ENCODE assay signal across 9 cellular contexts in the genomic region with DNA sequence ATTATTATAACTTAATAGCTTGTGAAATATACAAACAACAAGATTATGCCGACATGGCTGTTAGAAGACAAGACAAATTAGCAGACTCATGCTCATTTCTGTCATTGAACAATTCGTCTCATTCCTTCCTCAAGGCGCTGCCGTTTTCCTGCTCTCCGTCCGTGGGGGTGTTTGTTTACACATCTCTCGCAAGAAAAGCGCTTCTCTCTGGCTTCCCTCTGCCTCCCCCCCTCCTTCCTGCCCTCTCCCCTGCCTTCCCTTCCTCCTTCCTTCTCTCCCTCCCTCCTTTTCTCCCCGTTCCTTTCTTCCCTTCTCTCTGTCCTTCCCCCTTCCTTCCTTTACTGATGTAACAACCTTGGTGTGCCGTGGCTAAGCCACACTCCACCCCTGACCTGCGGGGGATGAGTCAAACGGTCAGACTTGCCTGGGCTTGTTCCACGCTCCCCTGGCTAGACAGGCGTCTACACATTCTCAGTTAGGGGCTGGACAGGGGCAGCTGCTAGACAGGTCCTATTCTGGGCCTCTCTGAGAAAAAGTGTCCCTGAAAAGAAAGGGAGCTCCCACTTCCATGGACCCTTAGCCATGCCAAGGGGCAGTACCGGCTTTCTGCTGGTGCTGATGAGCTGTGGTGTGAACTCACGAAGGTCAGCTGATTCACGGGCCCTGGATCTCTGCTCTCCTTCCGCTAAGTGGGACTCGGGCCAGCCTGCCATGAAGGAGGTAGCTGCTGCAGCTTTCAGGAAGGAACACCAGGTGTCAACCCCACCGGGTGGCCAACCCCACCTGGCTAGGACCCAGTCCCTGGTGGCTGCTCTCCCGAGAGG. TPM values are rescaled to one million over a fixed set of nuclear protein-coding genes. Genes with fewer than 3 reads are reported as not detected.
DNase-seq lines count a peak whose midpoint lies in the region; ATAC-seq and TF ChIP-seq lines count a peak whose summit lies in the region.
"Had no signal": no experiment of that assay in that cellular context is flagged by ENCODE, and none has a peak within 500 bp of the region (broad histone marks: within the 10 kb centered on the region; RNA-seq: fewer than 3 reads in every experiment).

No MANE protein-coding gene starts in this region.

- H3K36me3 ChIP-seq in HUES48 (ENCODE audit: control insufficient read depth, insufficient read depth, low read length) = no peaks in the 10 kb centered on the region
- H3K36me3 ChIP-seq in rectal smooth muscle tissue (ENCODE audit: control insufficient read depth, insufficient read depth, low read length) = no peaks in the 10 kb centered on the region

- H3K4me3 ChIP-seq in HUES48 (ENCODE audit: low read depth, low read length) (peak overlapping the region; percentile 39), fibroblast of villous mesenchyme (ENCODE audit: low read depth, low read length) (peak overlapping the region; percentile 9), rectal smooth muscle tissue (ENCODE audit: low read length) (peak overlapping the region; percentile 36)

- no peak for ATAC-seq in GM18873 (IDR thresholded peaks at IDR 0.05; ENCODE audit: low FRiP score, unreplicated experiment)

- peaks cover 19 to 22% (median 20%) of the 10 kb centered on the region in 3 donors for H3K27me3 Mint-ChIP-seq in CD14-positive monocyte (ENCODE audit: low read depth in 3 of 3)

- H3K9ac ChIP-seq in HUES48 (ENCODE audit: low read depth, low read length) (peak overlapping the region; percentile 24; the same call in 1 of the 2 replicates), rectal smooth muscle tissue (ENCODE audit: low read length) (no peak overlapping the region)

- TF ChIP-seq POLR2A in GM19193 (IDR thresholded peaks at IDR 0.05; ENCODE audit: extremely low read depth, insufficient read depth, insufficient read length) = peak; percentile 52

- no peaks in the 10 kb centered on the region for H3K9me3 ChIP-seq in HUES48 (ENCODE audit: control insufficient read depth, insufficient read depth, low read length)

- H3K27me3 ChIP-seq in HUES48 (ENCODE audit: control insufficient read depth, insufficient read depth, low read length) (peaks cover 6% of the 10 kb centered on the region), rectal smooth muscle tissue (ENCODE audit: control insufficient read depth, insufficient read depth, low read length) (no peaks in the 10 kb centered on the region)

- TF ChIP-seq CTCF in CD14-positive monocyte (IDR thresholded peaks at IDR 0.05) (no peak), fibroblast of villous mesenchyme (IDR thresholded peaks at IDR 0.05; ENCODE audit: insufficient read depth, low read depth, low read length) (peak; percentile 31)

- H3K27ac ChIP-seq in HUES48 (ENCODE audit: low read depth, low read length) (peak overlapping the region; percentile 61), rectal smooth muscle tissue (ENCODE audit: low read depth, low read length) (peak overlapping the region; percentile 56)

- H3K4me1 ChIP-seq in HUES48 (ENCODE audit: control insufficient read depth, insufficient read depth, low read length) (peaks cover 16% of the 10 kb centered on the region), rectal smooth muscle tissue (ENCODE audit: control insufficient read depth, insufficient read depth, low read length) (peaks cover 14% of the 10 kb centered on the region)

- peak overlapping the region; percentile 62 to 85 for H3K4me3 Mint-ChIP-seq in CD14-positive monocyte
- H3K4me3 Mint-ChIP-seq: IgD-negative memory B cell had no signal

- H3K36me3 Mint-ChIP-seq in CD14-positive monocyte = no peaks in the 10 kb centered on the region

- peaks cover 18% of the 10 kb centered on the region for H3K4me1 Mint-ChIP-seq in CD14-positive monocyte
- H3K4me1 Mint-ChIP-seq: IgD-negative memory B cell had no signal

- H3K27ac Mint-ChIP-seq in CD14-positive monocyte = peak overlapping the region in 5 of 7 donors; percentile 3 to 83 (median 57)
- H3K27ac Mint-ChIP-seq: IgD-negative memory B cell had no signal

- H3K9me3 Mint-ChIP-seq in CD14-positive monocyte = no peaks in the 10 kb centered on the region
- H3K9me3 Mint-ChIP-seq: IgD-negative memory B cell had no signal

- no peak for DNase-seq in CD14-positive monocyte (ENCODE audit: low spot score)
- peak; percentile 82 for DNase-seq in T1000 (lab: John Stamatoyannopoulos, UW)
- peak; percentile 95 for DNase-seq in fibroblast of villous mesenchyme (ENCODE audit: low read depth)
- DNase-seq in NCI-H187 (lab: John Stamatoyannopoulos, UW) = no peak

- intact Hi-C loops in CD14-positive monocyte (cut with micrococcal nuclease) = no loop called here

RNA-seq across cellular contexts. Expression of a gene that starts 32.0 kb away (rescaled TPM):
- 10 to 100 TPM; 80.0 to 92.4 TPM for polyA plus RNA-seq in CD14-positive monocyte
- total RNA-seq in fibroblast of villous mesenchyme = 110 and 132 TPM in 2 replicates

Comparison
In these comparisons a context has a peak if more than half of its experiments do, and no peak if none do; other contexts are left out.
1. DNase-seq: peak in T1000 (single experiment) and fibroblast of villous mesenchyme (single experiment); none in CD14-positive monocyte (single experiment) and NCI-H187 (0 of 2).
2. Peak in every context shown above with its lines, with median percentiles within 50 percentile points of each other: H3K4me3 ChIP-seq.